8 cellular contexts compared by ENCODE assay signal in the genomic region with DNA sequence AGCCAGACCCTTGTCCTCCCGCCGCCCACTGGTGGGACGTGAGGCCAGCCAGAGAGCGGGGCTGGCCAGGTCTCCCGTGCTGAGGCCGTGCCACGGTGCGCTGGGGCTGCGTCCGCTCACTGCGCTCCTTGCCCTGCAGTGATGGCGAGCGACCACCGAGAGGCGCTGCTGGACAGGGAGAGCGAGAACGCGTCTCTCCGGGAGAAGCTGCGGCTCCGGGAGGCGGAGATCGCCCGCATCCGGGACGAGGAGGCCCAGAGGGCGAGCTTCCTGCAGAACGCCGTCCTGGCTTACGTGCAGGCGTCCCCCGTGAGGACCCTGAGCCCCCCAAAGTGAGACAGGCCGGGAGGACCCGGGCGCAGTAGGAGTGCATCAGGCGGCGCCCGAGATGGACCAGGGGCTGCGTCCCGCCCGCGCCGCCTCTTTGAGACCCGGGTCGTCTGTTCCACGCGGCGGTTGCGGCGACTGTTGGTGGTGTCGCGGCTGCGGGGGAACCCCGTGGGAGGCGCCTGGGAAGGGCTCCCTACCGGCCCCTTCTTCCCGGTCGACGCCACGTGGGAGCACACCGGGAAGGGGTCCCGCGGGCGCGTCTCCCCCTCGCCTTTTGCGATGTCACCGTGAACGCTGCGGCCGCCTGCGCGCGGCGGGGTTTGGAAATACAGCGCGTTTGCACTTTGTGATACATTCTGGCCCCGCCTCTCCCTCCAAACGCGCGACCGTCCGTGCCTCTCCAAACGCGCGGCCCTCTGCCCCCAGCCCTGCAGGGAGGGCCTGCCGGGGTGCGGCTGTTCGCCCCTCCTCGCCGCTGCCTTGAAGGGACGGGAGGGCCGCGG. TPM values are rescaled to one million over a fixed set of nuclear protein-coding genes. Genes with fewer than 3 reads are reported as not detected.
DNase-seq lines count a peak whose midpoint lies in the region; ATAC-seq and TF ChIP-seq lines count a peak whose summit lies in the region.

No MANE protein-coding gene starts in this region.

- H3K36me3 ChIP-seq in HAP-1 (replicated peaks) (peaks cover 37% of the 10 kb centered on the region), left lung (peaks cover 0 to 13% of the 10 kb centered on the region in 2 donors)

- ATAC-seq in left lung (peak; percentile 95), HG02870 (IDR thresholded peaks at IDR 0.05; ENCODE audit: unreplicated experiment) (no peak)

- intact Hi-C loops in left lung (cut with DNase I): loop anchor here in 1 of 2 donors (2.0 kb wide), 1 partner anchor 124 kb away; no protein-coding TSS in a partner anchor

- in situ Hi-C loops in HAP-1 (cut with MboI; ENCODE audit: low sequenced_read_pairs): loop anchor here (5.0 kb wide), 1 partner anchor 127 kb away; no protein-coding TSS in a partner anchor

- TF ChIP-seq CTCF in left lung (IDR thresholded peaks at IDR 0.05): peak; percentile 93 to 96

- H3K4me3 ChIP-seq in HAP-1 (peak overlapping the region; percentile 52), left lung (peak overlapping the region; percentile 30 to 55)

- peaks cover 6% of the 10 kb centered on the region; the same call in 1 of the 2 replicates for H3K4me1 ChIP-seq in HAP-1
- H3K4me1 ChIP-seq in left lung: peaks cover 5 to 32% of the 10 kb centered on the region in 2 donors

- H3K9me3 ChIP-seq in HAP-1: no peaks in the 10 kb centered on the region
- no peaks in the 10 kb centered on the region for H3K9me3 ChIP-seq in left lung

- H3K27me3 ChIP-seq in HAP-1 (ENCODE audit: low read depth) (no peaks in the 10 kb centered on the region), left lung (peaks cover 0 to 12% of the 10 kb centered on the region in 2 donors)

- peak overlapping the region in 1 of 2 donors; percentile 31 for H3K27ac ChIP-seq in left lung

- DNase-seq in CD1c-positive myeloid dendritic cell (ENCODE audit: extremely low spot score) (peak; percentile 88), HAP-1 (ENCODE audit: low spot score in 2 of 2) (peak; percentile 71 to 91), NCI-H345 (lab: John Stamatoyannopoulos, UW) (peak; percentile 89), cortex of kidney (lab: John Stamatoyannopoulos, UW) (peak; percentile 51), left lung (peak; percentile 87 to 96)
- DNase-seq in activated CD4-positive, alpha-beta T cell treated with anti-CD3 and anti-CD28 coated beads for 48 hours: peak; percentile 88
- DNase-seq in stimulated activated CD4-positive, alpha-beta T cell treated with anti-CD3 and anti-CD28 coated beads, Interleukin-1b, Interleukin-23, amount 100 ng/mL, for 4 hours (ENCODE audit: low read depth in 2 of 2): peak; percentile 72 to 77

RNA-seq across cellular contexts. Expression of a gene that starts 0.8 kb away (rescaled TPM):
- 10 to 100 TPM in 1 of 2 donors, 1 to 10 TPM in 1; 4.2 to 11.5 TPM for total RNA-seq in left lung

RNA-seq across cellular contexts. Expression of a gene that starts 6.8 kb away (rescaled TPM):
- total RNA-seq in left lung: 100 to 1,000 TPM; 113 to 152 TPM

RNA-seq across cellular contexts. Expression of a gene that starts 7.6 kb away (rescaled TPM):
- total RNA-seq in left lung: 10 to 100 TPM; 16.9 to 20.7 TPM

RNA-seq across cellular contexts. Expression of a gene that starts 8.0 kb away (rescaled TPM):
- total RNA-seq in left lung: 10 to 100 TPM; 42.9 to 77.7 TPM

RNA-seq across cellular contexts. Expression of a gene that starts 20.9 kb away (rescaled TPM):
- 10 to 100 TPM; 29.3 to 44.9 TPM for total RNA-seq in left lung
